1 cellular context compared by ENCODE assay signal in the genomic region with DNA sequence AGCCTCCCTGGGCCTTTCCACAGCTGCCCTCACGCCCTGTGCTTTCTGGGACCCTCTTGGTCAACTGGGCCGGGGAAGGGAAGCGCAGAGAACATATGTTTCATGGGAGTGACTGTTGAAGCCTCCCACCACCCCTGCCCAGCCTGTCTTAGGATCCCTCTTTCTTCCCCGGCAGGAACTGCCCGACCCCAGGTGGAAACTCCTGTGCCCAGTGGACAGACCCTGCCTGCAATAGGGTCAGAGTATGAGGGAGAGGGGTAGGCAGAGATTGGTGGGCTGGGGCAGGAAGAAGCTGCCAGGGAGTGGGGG.
TF ChIP-seq lines count a peak whose summit lies in the region.

No MANE protein-coding gene starts in this region.

TF ChIP-seq in endothelial cell of umbilical vein, 7 proteins besides CTCF, POLR2A, EP300 and RAD21:
- TF ChIP-seq MYC (IDR thresholded peaks at IDR 0.05; ENCODE audit: low read depth, low read length) = no peak
